Comparison of ENCODE assay signal across 19 cellular contexts in genomic region chrX:112901821-112902732, GRCh38.
DNase-seq lines count a peak whose midpoint lies in the region; ATAC-seq and TF ChIP-seq lines count a peak whose summit lies in the region.
"Had no signal": no experiment of that assay in that cellular context is flagged by ENCODE, and none has a peak within 500 bp of the region (broad histone marks: within the 10 kb centered on the region; RNA-seq: fewer than 3 reads in every experiment).

No MANE protein-coding gene starts in this region.

- H3K36me3 Mint-ChIP-seq in nephron progenitor cell (ENCODE audit: low read depth) = no peaks in the 10 kb centered on the region
- H3K36me3 Mint-ChIP-seq: CD8-positive, alpha-beta T cell had no signal

- H3K27ac Mint-ChIP-seq in nephron progenitor cell = no peak overlapping the region
- H3K27ac Mint-ChIP-seq: CD8-positive, alpha-beta T cell had no signal

- H3K4me3 ChIP-seq in SK-N-SH (ENCODE audit: low read depth in 2 of 2, low read length in 1 of 2) = no peak overlapping the region
- H3K4me3 ChIP-seq: A549; BLaER1 treated with 17β-estradiol and CSF1 and Interleukin-3, amounts not matched to agents 10 nM and 100 nM; SK-N-MC had no signal

- no peak overlapping the region for H2AFZ ChIP-seq in SK-N-SH (ENCODE audit: low read depth)

- H3K9me2 ChIP-seq in SK-N-SH = no peaks in the 10 kb centered on the region

- H3K27ac ChIP-seq in SK-N-SH (ENCODE audit: low read depth in 2 of 2, low read length in 1 of 2) = no peak overlapping the region
- H3K27ac ChIP-seq: A549; BLaER1 treated with 17β-estradiol and CSF1 and Interleukin-3, amounts not matched to agents 10 nM and 100 nM; SK-N-MC had no signal

- POLR2A ChIA-PET in SK-N-SH (lab: Yijun Ruan, JAX) = no interaction called here

- 10% methylated on average over 3 of the region's 3 CpGs for WGBS in SK-N-SH (ENCODE audit: low lambda C conversion rate)

- no peak for TF ChIP-seq RAD21 in SK-N-SH (IDR thresholded peaks at IDR 0.05; ENCODE audit: low read length)

- no peaks in the 10 kb centered on the region for H3K79me2 ChIP-seq in SK-N-SH (ENCODE audit: insufficient read depth)

- no peak overlapping the region for H3K4me2 ChIP-seq in SK-N-SH
- H3K4me2 ChIP-seq: A549 had no signal

- H4K20me1 ChIP-seq in SK-N-SH (ENCODE audit: insufficient read depth) = no peaks in the 10 kb centered on the region
- H4K20me1 ChIP-seq: BLaER1 treated with 17β-estradiol and CSF1 and Interleukin-3, amounts not matched to agents 10 nM and 100 nM had no signal

- no peak for TF ChIP-seq EP300 in SK-N-SH (IDR thresholded peaks at IDR 0.05; ENCODE audit: borderline replicate concordance in 1 of 2, low read depth in 1 of 2, low read length in 1 of 2)

- ATAC-seq in GM18867 (IDR thresholded peaks at IDR 0.05; ENCODE audit: unreplicated experiment) (peak; percentile 90), GM19324 (IDR thresholded peaks at IDR 0.05; ENCODE audit: low FRiP score, unreplicated experiment) (no peak)
- ATAC-seq: A549; CD8-positive, alpha-beta T cell had no signal

- DNase-seq in Ammon's horn (ENCODE audit: low spot score) (peak; percentile 0), SK-N-SH (peak; percentile 19), nephron progenitor cell (peak; percentile 12), epidermal melanocyte (ENCODE audit: insufficient read length, low spot score) (no peak)
- no peak for DNase-seq in activated T-cell treated with anti-CD3 and anti-CD28 coated beads, Interleukin-2, amount 50 U/mL, for 1 hour
- DNase-seq: Calu3; CD8-positive, alpha-beta T cell; HCEC 1CT; NCI-H1092 treated with DMSO at 0.1 percent for 48 hours; NCI-H146; NCI-H2029 treated with DMSO at 0.1 percent for 48 hours; NCI-H748 treated with DMSO at 0.1 percent for 48 hours; NK-92 treated with Interleukin-12 subunit alpha and Interleukin-12 subunit beta, amount 100 ng/mL, for 24 hours; Right ventricle myocardium superior had no signal

- TF ChIP-seq CTCF in SK-N-SH (IDR thresholded peaks at IDR 0.05) (no peak), nephron progenitor cell (IDR thresholded peaks at IDR 0.05) (no peak)

- CTCF ChIA-PET in SK-N-SH (lab: Yijun Ruan, JAX) = no interaction called here

- H3K9ac ChIP-seq in SK-N-SH = no peak overlapping the region
- H3K9ac ChIP-seq: BLaER1 treated with 17β-estradiol and CSF1 and Interleukin-3, amounts not matched to agents 10 nM and 100 nM had no signal

- H3K9me3 Mint-ChIP-seq in nephron progenitor cell = peaks cover 6% of the 10 kb centered on the region
- H3K9me3 Mint-ChIP-seq: CD8-positive, alpha-beta T cell had no signal

- H3K4me1 Mint-ChIP-seq in nephron progenitor cell = no peaks in the 10 kb centered on the region

- no peaks in the 10 kb centered on the region; the same call in 1 of the 2 replicates for H3K27me3 ChIP-seq in SK-N-SH (ENCODE audit: insufficient read depth)

- no peaks in the 10 kb centered on the region for H3K36me3 ChIP-seq in SK-N-SH (replicated peaks in 1 of 2; ENCODE audit: control insufficient read depth in 1 of 2, insufficient read depth in 2 of 2, low read length in 1 of 2)
- H3K36me3 ChIP-seq: BLaER1 treated with 17β-estradiol and CSF1 and Interleukin-3, amounts not matched to agents 10 nM and 100 nM had no signal

- no peaks in the 10 kb centered on the region for H3K9me3 ChIP-seq in SK-N-SH
- H3K9me3 ChIP-seq: A549; BLaER1 treated with 17β-estradiol and CSF1 and Interleukin-3, amounts not matched to agents 10 nM and 100 nM had no signal

- no peaks in the 10 kb centered on the region for H3K4me1 ChIP-seq in SK-N-SH (ENCODE audit: control insufficient read depth in 1 of 2, insufficient read depth in 2 of 2, low read depth in 1 of 2, low read length in 1 of 2)
- H3K4me1 ChIP-seq: A549 had no signal

- H3F3A ChIP-seq in SK-N-SH (replicated peaks; ENCODE audit: insufficient read depth) = no peaks in the 10 kb centered on the region

- no peak overlapping the region for H3K4me3 Mint-ChIP-seq in nephron progenitor cell
- H3K4me3 Mint-ChIP-seq: CD8-positive, alpha-beta T cell had no signal

- H3K27me3 Mint-ChIP-seq in nephron progenitor cell (ENCODE audit: low read depth, poor library complexity) = peaks cover 4% of the 10 kb centered on the region

TF ChIP-seq in SK-N-SH, 30 proteins besides CTCF, POLR2A, EP300 and RAD21:
- TF ChIP-seq GATA2 (CRISPR knock-in tag; IDR thresholded peaks at IDR 0.05) (no peak), NFIC (IDR thresholded peaks at IDR 0.05; ENCODE audit: borderline replicate concordance) (no peak), TCF12 (IDR thresholded peaks at IDR 0.05) (no peak), NRF1 (IDR thresholded peaks at IDR 0.05; ENCODE audit: low read depth, low read length) (no peak), PBX3 (IDR thresholded peaks at IDR 0.05) (no peak), CHD2 (IDR thresholded peaks at IDR 0.05; ENCODE audit: low read length, partially characterized antibody) (no peak), FOXM1 (IDR thresholded peaks at IDR 0.05; ENCODE audit: low read depth) (no peak), USF2 (IDR thresholded peaks at IDR 0.05; ENCODE audit: borderline replicate concordance, low read depth, low read length) (no peak), TEAD4 (IDR thresholded peaks at IDR 0.05; ENCODE audit: borderline replicate concordance, insufficient read depth) (no peak), RXRA (IDR thresholded peaks at IDR 0.05; ENCODE audit: borderline replicate concordance, low read depth) (no peak), SMC3 (IDR thresholded peaks at IDR 0.05; ENCODE audit: low read depth, low read length) (no peak), SIN3A (IDR thresholded peaks at IDR 0.05; ENCODE audit: borderline replicate concordance, low read depth, low read length) (no peak), FOSL2 (IDR thresholded peaks at IDR 0.05; ENCODE audit: borderline replicate concordance, low read depth) (no peak), MXI1 (IDR thresholded peaks at IDR 0.05; ENCODE audit: low read depth, low read length) (no peak), YY1 (IDR thresholded peaks at IDR 0.05; ENCODE audit: low read depth) (no peak), RCOR1 (IDR thresholded peaks at IDR 0.05; ENCODE audit: low read length) (no peak), EZH2phosphoT487 (IDR thresholded peaks at IDR 0.05; ENCODE audit: borderline replicate concordance, low read depth) (no peak), TAF1 (IDR thresholded peaks at IDR 0.05; ENCODE audit: borderline replicate concordance, low read depth, low read length) (no peak)
- TF ChIP-seq, protein P1, sequence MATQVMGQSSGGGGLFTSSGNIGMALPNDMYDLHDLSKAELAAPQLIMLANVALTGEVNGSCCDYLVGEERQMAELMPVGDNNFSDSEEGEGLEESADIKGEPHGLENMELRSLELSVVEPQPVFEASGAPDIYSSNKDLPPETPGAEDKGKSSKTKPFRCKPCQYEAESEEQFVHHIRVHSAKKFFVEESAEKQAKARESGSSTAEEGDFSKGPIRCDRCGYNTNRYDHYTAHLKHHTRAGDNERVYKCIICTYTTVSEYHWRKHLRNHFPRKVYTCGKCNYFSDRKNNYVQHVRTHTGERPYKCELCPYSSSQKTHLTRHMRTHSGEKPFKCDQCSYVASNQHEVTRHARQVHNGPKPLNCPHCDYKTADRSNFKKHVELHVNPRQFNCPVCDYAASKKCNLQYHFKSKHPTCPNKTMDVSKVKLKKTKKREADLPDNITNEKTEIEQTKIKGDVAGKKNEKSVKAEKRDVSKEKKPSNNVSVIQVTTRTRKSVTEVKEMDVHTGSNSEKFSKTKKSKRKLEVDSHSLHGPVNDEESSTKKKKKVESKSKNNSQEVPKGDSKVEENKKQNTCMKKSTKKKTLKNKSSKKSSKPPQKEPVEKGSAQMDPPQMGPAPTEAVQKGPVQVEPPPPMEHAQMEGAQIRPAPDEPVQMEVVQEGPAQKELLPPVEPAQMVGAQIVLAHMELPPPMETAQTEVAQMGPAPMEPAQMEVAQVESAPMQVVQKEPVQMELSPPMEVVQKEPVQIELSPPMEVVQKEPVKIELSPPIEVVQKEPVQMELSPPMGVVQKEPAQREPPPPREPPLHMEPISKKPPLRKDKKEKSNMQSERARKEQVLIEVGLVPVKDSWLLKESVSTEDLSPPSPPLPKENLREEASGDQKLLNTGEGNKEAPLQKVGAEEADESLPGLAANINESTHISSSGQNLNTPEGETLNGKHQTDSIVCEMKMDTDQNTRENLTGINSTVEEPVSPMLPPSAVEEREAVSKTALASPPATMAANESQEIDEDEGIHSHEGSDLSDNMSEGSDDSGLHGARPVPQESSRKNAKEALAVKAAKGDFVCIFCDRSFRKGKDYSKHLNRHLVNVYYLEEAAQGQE (IDR thresholded peaks at IDR 0.05; ENCODE audit: low read depth, low read length) = no peak
- TF ChIP-seq, protein P2, sequence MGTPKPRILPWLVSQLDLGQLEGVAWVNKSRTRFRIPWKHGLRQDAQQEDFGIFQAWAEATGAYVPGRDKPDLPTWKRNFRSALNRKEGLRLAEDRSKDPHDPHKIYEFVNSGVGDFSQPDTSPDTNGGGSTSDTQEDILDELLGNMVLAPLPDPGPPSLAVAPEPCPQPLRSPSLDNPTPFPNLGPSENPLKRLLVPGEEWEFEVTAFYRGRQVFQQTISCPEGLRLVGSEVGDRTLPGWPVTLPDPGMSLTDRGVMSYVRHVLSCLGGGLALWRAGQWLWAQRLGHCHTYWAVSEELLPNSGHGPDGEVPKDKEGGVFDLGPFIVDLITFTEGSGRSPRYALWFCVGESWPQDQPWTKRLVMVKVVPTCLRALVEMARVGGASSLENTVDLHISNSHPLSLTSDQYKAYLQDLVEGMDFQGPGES (IDR thresholded peaks at IDR 0.05; ENCODE audit: low read depth, low read length) = no peak

Comparison
In these comparisons a context has a peak if more than half of its experiments do, and no peak if none do; other contexts are left out.
1. DNase-seq: peak in Ammon's horn (single experiment), SK-N-SH (single experiment) and nephron progenitor cell (single experiment); none in epidermal melanocyte (single experiment) and activated T-cell treated with anti-CD3 and anti-CD28 coated beads, Interleukin-2, amount 50 U/mL, for 1 hour (single experiment).